8 cellular contexts compared by ENCODE assay signal in genomic region chr1:25338188-25338981, GRCh38.
A peak's percentile ranks its signal among the peaks of the same experiment; 100 is the strongest.
DNase-seq lines count a peak whose midpoint lies in the region; ATAC-seq lines count a peak whose summit lies in the region.

TMEM50A (plus strand) TSS chr1:25338334; CDS start chr1:25340487, 2,153 bp downstream.

- DNase-seq in CMK (ENCODE audit: low read depth), result peak; percentile 82
- DNase-seq in HPDE6-E6E7 (ENCODE audit: extremely low spot score), result peak; percentile 81
- peak; percentile 66 to 75 for DNase-seq in NOMO-1 (lab: John Stamatoyannopoulos, UW; ENCODE audit: unreplicated experiment in 2 of 2)
- DNase-seq in activated CD8-positive, alpha-beta memory T cell treated with anti-CD3 and anti-CD28 coated beads for 4 hours (ENCODE audit: low read depth in 2 of 2), result peak; percentile 80 to 82
- DNase-seq in effector memory CD4-positive, alpha-beta T cell, result peak; percentile 87 to 89 (median 89)
- DNase-seq in medulla oblongata (ENCODE audit: extremely low spot score), result peak; percentile 90
- DNase-seq in stimulated activated CD8-positive, alpha-beta memory T cell treated with anti-CD3 and anti-CD28 coated beads, Interleukin-12 subunit alpha, Interleukin-12 subunit beta, amount 100 ng/mL, for 24 hours (ENCODE audit: extremely low read depth), result peak; percentile 71

- H3K9me3 ChIP-seq in effector memory CD4-positive, alpha-beta T cell (ENCODE audit: control insufficient read depth, low read length), result no peaks in the 10 kb centered on the region

- peak within 1 kb of the TSS; percentile 89 for H3K4me3 ChIP-seq in effector memory CD4-positive, alpha-beta T cell (ENCODE audit: insufficient read depth, low read depth, low read length, poor library complexity, severe bottlenecking)

- H3K4me1 ChIP-seq in effector memory CD4-positive, alpha-beta T cell (ENCODE audit: control insufficient read depth, insufficient read depth, low read length, poor library complexity, severe bottlenecking), result peaks cover 23% of the 10 kb centered on the region

- H3K36me3 ChIP-seq in effector memory CD4-positive, alpha-beta T cell (ENCODE audit: control insufficient read depth, insufficient read depth, low read length), result peaks cover 7% of the 10 kb centered on the region

- H3K27me3 ChIP-seq in effector memory CD4-positive, alpha-beta T cell (replicated peaks; ENCODE audit: control insufficient read depth, insufficient read depth, low read length, poor library complexity, severe bottlenecking), result no peaks in the 10 kb centered on the region

- H3K27ac ChIP-seq in effector memory CD4-positive, alpha-beta T cell (ENCODE audit: insufficient read depth, low read length, poor library complexity, severe bottlenecking), result peak within 1 kb of the TSS; percentile 97

- peak; percentile 63 for ATAC-seq in GM19463 (IDR thresholded peaks at IDR 0.05; ENCODE audit: unreplicated experiment)

Comparison
In these comparisons a context has a peak if more than half of its experiments do, and no peak if none do; other contexts are left out.
1. Peak in every context shown above with its lines: DNase-seq, ATAC-seq, H3K4me3 ChIP-seq and H3K27ac ChIP-seq.